Comparison of ENCODE assay signal across 14 cellular contexts in genomic region chr14:80216818-80217217, GRCh38. TPM values are rescaled to one million over a fixed set of nuclear protein-coding genes. Genes with fewer than 3 reads are reported as not detected.
"Had no signal": no experiment of that assay in that cellular context is flagged by ENCODE, and none has a peak within 500 bp of the region (broad histone marks: within the 10 kb centered on the region; RNA-seq: fewer than 3 reads in every experiment).

No MANE protein-coding gene starts in this region.

- H3K9me3 ChIP-seq: ascending aorta, left lung had no signal

- ATAC-seq: left lung, T-helper 17 cell had no signal

- H3K4me1 Mint-ChIP-seq: activated B cell treated with CpG ODN at 0.5 μM for 24 hours, memory B cell had no signal

- H3K27me3 ChIP-seq: ascending aorta, left lung had no signal

- DNase-seq: activated B cell treated with CpG ODN at 0.5 μM for 24 hours; activated CD4-positive, alpha-beta T cell treated with anti-CD3 and anti-CD28 coated beads, Interleukin-2, amount 10 ng/mL, durations not matched to agents 24 days and 14 days; activated naive CD4-positive, alpha-beta T cell; effector CD4-positive, alpha-beta T cell; left lung; T-helper 17 cell had no signal

- H3K9me3 Mint-ChIP-seq: activated CD4-positive, alpha-beta T cell treated with anti-CD3 and anti-CD28 coated beads, Interleukin-2, amount 10 ng/mL, durations not matched to agents 24 days and 14 days; activated T-helper 1 cell treated with anti-CD3 and anti-CD28 coated beads, Interleukin-12 subunit alpha, Interleukin-12 subunit beta, Interleukin-2, Interleukin-4 antibody, amounts not matched to agents 30 ng/mL and 10 ng/mL and 1 ng/mL, durations not matched to agents 14 hours and 24 hours and 36 hours; nephron had no signal

- H3K4me3 ChIP-seq: ascending aorta, coronary artery, left lung, skin epidermis had no signal

- H3K27ac ChIP-seq: ascending aorta, coronary artery, epithelial cell of prostate, left lung had no signal

- H3K36me3 ChIP-seq: ascending aorta, left lung had no signal

- H3K27me3 Mint-ChIP-seq: activated B cell treated with CpG ODN at 0.5 μM for 24 hours; activated CD4-positive, alpha-beta T cell treated with anti-CD3 and anti-CD28 coated beads, Interleukin-2, amount 10 ng/mL, durations not matched to agents 24 days and 14 days; memory B cell; T-helper 17 cell had no signal

- FAIRE-seq: islet of Langerhans had no signal

- H3K4me3 Mint-ChIP-seq: activated B cell treated with CpG ODN at 0.5 μM for 24 hours; activated CD4-positive, alpha-beta T cell treated with anti-CD3 and anti-CD28 coated beads, Interleukin-2, amount 10 ng/mL, durations not matched to agents 24 days and 14 days; activated T-helper 1 cell treated with anti-CD3 and anti-CD28 coated beads, Interleukin-12 subunit alpha, Interleukin-12 subunit beta, Interleukin-2, Interleukin-4 antibody, amounts not matched to agents 30 ng/mL and 10 ng/mL and 1 ng/mL, durations not matched to agents 14 hours and 24 hours and 36 hours; memory B cell; nephron; T-helper 17 cell had no signal

- H3K27ac Mint-ChIP-seq: activated B cell treated with CpG ODN at 0.5 μM for 24 hours; activated CD4-positive, alpha-beta T cell treated with anti-CD3 and anti-CD28 coated beads, Interleukin-2, amount 10 ng/mL, durations not matched to agents 24 days and 14 days; activated T-helper 1 cell treated with anti-CD3 and anti-CD28 coated beads, Interleukin-12 subunit alpha, Interleukin-12 subunit beta, Interleukin-2, Interleukin-4 antibody, amounts not matched to agents 30 ng/mL and 10 ng/mL and 1 ng/mL, durations not matched to agents 14 hours and 24 hours and 36 hours; memory B cell; T-helper 17 cell had no signal

- H3K36me3 Mint-ChIP-seq: memory B cell had no signal

RNA-seq across cellular contexts. Expression of gene DIO2, which starts 5.5 kb away (rescaled TPM):
- total RNA-seq: activated B cell treated with CpG ODN at 0.5 μM for 24 hours; activated CD4-positive, alpha-beta T cell treated with anti-CD3 and anti-CD28 coated beads, Interleukin-2, amount 10 ng/mL, durations not matched to agents 24 days and 14 days; activated T-helper 1 cell treated with anti-CD3 and anti-CD28 coated beads, Interleukin-12 subunit alpha, Interleukin-12 subunit beta, Interleukin-2, Interleukin-4 antibody, amounts not matched to agents 30 ng/mL and 10 ng/mL and 1 ng/mL, durations not matched to agents 14 hours and 24 hours and 36 hours; T-helper 17 cell had no signal
